In genomic region chr20:25453035-25453810, GRCh38 we compare ENCODE assay signal across 1 cellular context.
TF ChIP-seq lines count a peak whose summit lies in the region.

No MANE protein-coding gene starts in this region.

TF ChIP-seq in WTC11, 78 proteins besides CTCF, POLR2A, EP300 and RAD21 (continued from another document):
- TF ChIP-seq AFF4 (CRISPR knock-in tag; IDR thresholded peaks at IDR 0.05; ENCODE audit: borderline replicate concordance) (no peak), FOXK1 (CRISPR knock-in tag; IDR thresholded peaks at IDR 0.05) (no peak), SMAD3 (CRISPR knock-in tag; IDR thresholded peaks at IDR 0.05; ENCODE audit: borderline replicate concordance) (no peak)
